ENCODE assay signal across 1 cellular context in the genomic region with DNA sequence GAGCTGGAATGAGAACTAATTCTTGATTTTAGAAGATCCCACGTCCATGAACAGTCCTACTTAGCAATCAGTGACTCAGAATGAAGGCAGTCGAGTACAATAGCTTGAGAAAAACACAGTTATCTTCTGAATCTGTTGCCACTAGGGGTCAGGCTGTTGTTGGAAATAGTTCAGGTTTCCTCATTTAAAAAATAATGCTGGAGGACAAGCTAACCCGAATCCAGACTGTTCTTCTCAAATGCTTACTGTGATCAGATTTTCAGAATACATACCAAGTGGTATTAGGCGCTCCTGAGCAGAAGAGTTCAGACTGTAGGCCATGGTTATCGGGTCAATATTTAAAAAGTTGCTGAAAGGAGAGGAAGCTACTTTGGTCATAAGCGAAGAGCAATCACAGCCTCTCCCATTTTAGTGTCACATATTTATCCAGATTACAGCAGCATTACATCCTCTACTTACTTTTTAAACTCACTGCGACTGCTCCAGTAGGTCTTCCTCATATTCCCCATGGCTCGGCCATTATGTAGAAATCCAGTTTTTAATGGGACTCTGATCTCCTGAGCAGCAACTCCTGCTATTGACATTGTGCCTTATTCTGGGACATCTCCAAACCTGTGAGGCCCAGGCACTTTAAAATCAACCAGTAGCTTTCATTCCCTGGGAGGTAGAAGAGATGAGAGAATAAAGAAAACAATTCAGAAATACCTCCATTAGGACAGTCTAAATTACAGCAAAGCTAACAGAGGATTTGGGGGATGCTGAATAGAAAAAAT.
TF ChIP-seq lines count a peak whose summit lies in the region.

No MANE protein-coding gene starts in this region.

TF ChIP-seq in GM12878, 131 proteins besides CTCF, POLR2A, EP300 and RAD21:
- TF ChIP-seq MTA2 (IDR thresholded peaks at IDR 0.05; ENCODE audit: low read depth) (no peak), TCF7 (IDR thresholded peaks at IDR 0.05; ENCODE audit: borderline replicate concordance) (no peak), NFYA (IDR thresholded peaks at IDR 0.05; ENCODE audit: borderline replicate concordance, low read depth, low read length) (no peak), NFXL1 (IDR thresholded peaks at IDR 0.05; ENCODE audit: borderline replicate concordance) (no peak), SMC3 (IDR thresholded peaks at IDR 0.05; ENCODE audit: borderline replicate concordance, low read length) (peak; percentile 86), POLR2AphosphoS2 (IDR thresholded peaks at IDR 0.05; ENCODE audit: low read depth, low read length) (no peak), CREB1 (IDR thresholded peaks at IDR 0.05; ENCODE audit: low read depth) (0 out of 2 replicates have a peak, but pooled peaks have one; percentile 13), YY1 (IDR thresholded peaks at IDR 0.05; ENCODE audit: low read depth, low read length) (0 out of 2 replicates have a peak, but pooled peaks have one; percentile 28), SIX5 (IDR thresholded peaks at IDR 0.05; ENCODE audit: low read depth, low read length, severe bottlenecking) (no peak), JUNB (IDR thresholded peaks at IDR 0.05) (no peak), EED (IDR thresholded peaks at IDR 0.05; ENCODE audit: low read depth) (no peak)
- TF ChIP-seq, protein P1, sequence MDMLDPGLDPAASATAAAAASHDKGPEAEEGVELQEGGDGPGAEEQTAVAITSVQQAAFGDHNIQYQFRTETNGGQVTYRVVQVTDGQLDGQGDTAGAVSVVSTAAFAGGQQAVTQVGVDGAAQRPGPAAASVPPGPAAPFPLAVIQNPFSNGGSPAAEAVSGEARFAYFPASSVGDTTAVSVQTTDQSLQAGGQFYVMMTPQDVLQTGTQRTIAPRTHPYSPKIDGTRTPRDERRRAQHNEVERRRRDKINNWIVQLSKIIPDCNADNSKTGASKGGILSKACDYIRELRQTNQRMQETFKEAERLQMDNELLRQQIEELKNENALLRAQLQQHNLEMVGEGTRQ (IDR thresholded peaks at IDR 0.05; ENCODE audit: borderline replicate concordance, low read depth, low read length), result no peak
- TF ChIP-seq, protein P2, sequence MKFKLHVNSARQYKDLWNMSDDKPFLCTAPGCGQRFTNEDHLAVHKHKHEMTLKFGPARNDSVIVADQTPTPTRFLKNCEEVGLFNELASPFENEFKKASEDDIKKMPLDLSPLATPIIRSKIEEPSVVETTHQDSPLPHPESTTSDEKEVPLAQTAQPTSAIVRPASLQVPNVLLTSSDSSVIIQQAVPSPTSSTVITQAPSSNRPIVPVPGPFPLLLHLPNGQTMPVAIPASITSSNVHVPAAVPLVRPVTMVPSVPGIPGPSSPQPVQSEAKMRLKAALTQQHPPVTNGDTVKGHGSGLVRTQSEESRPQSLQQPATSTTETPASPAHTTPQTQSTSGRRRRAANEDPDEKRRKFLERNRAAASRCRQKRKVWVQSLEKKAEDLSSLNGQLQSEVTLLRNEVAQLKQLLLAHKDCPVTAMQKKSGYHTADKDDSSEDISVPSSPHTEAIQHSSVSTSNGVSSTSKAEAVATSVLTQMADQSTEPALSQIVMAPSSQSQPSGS (IDR thresholded peaks at IDR 0.05; ENCODE audit: low read length), result no peak
